In genomic region chr22:37140686-37141323, GRCh38 we compare ENCODE assay signal across 1 cellular context.
TF ChIP-seq lines count a peak whose summit lies in the region.

No MANE protein-coding gene starts in this region.

TF ChIP-seq in H1, 55 proteins besides CTCF, POLR2A, EP300 and RAD21:
- no peak for TF ChIP-seq CBX5 (IDR thresholded peaks at IDR 0.05; ENCODE audit: low read depth, low read length)
- TF ChIP-seq TAF7 (optimal IDR thresholded peaks at IDR 0.05; ENCODE audit: borderline replicate concordance, low read depth, low read length) = no peak
- TF ChIP-seq ZNF274 (IDR thresholded peaks at IDR 0.05; ENCODE audit: borderline replicate concordance, extremely low read depth, low read length) = no peak
- TF ChIP-seq, protein P1, sequence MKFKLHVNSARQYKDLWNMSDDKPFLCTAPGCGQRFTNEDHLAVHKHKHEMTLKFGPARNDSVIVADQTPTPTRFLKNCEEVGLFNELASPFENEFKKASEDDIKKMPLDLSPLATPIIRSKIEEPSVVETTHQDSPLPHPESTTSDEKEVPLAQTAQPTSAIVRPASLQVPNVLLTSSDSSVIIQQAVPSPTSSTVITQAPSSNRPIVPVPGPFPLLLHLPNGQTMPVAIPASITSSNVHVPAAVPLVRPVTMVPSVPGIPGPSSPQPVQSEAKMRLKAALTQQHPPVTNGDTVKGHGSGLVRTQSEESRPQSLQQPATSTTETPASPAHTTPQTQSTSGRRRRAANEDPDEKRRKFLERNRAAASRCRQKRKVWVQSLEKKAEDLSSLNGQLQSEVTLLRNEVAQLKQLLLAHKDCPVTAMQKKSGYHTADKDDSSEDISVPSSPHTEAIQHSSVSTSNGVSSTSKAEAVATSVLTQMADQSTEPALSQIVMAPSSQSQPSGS (IDR thresholded peaks at IDR 0.05; ENCODE audit: low read length) = no peak
- TF ChIP-seq CBX8 (IDR thresholded peaks at IDR 0.05; ENCODE audit: borderline replicate concordance, low read depth, low read length) = no peak
- no peak for TF ChIP-seq POLR2AphosphoS5 (IDR thresholded peaks at IDR 0.05; ENCODE audit: low read depth, low read length)
- TF ChIP-seq, protein P2, sequence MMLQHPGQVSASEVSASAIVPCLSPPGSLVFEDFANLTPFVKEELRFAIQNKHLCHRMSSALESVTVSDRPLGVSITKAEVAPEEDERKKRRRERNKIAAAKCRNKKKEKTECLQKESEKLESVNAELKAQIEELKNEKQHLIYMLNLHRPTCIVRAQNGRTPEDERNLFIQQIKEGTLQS (IDR thresholded peaks at IDR 0.05; ENCODE audit: insufficient read depth, low read depth, low read length) = no peak
- TF ChIP-seq SUZ12 (IDR thresholded peaks at IDR 0.05; ENCODE audit: low read length) = no peak
- no peak for TF ChIP-seq RNF2 (IDR thresholded peaks at IDR 0.05; ENCODE audit: borderline replicate concordance, low read depth, low read length, missing control alignments, poor library complexity, severe bottlenecking)
- TF ChIP-seq JUND (IDR thresholded peaks at IDR 0.05; ENCODE audit: low read length) = no peak
- TF ChIP-seq HDAC2 (IDR thresholded peaks at IDR 0.05; ENCODE audit: borderline replicate concordance in 1 of 2, low read depth in 2 of 2, low read length in 2 of 2) = no peak
- no peak for TF ChIP-seq BRCA1 (IDR thresholded peaks at IDR 0.05; ENCODE audit: low read depth, low read length)
- TF ChIP-seq NRF1 (IDR thresholded peaks at IDR 0.05; ENCODE audit: low read depth, low read length) = no peak
- TF ChIP-seq, protein P3, sequence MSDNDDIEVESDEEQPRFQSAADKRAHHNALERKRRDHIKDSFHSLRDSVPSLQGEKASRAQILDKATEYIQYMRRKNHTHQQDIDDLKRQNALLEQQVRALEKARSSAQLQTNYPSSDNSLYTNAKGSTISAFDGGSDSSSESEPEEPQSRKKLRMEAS (IDR thresholded peaks at IDR 0.05) = no peak
- no peak for TF ChIP-seq CHD1 (IDR thresholded peaks at IDR 0.05; ENCODE audit: low read depth, low read length)
